In genomic region chr6:143060354-143060805, GRCh38 we compare ENCODE assay signal across 1 cellular context.
TF ChIP-seq lines count a peak whose summit lies in the region.

No MANE protein-coding gene starts in this region.

TF ChIP-seq in HCT116, 20 proteins besides CTCF, POLR2A, EP300 and RAD21 (continued from another document):
- TF ChIP-seq REST (IDR thresholded peaks at IDR 0.05; ENCODE audit: low read depth) (no peak), MAX (IDR thresholded peaks at IDR 0.05) (no peak), EGR1 (IDR thresholded peaks at IDR 0.05; ENCODE audit: low read depth) (no peak; the same call in 1 of the 2 replicates), FOSL1 (IDR thresholded peaks at IDR 0.05; ENCODE audit: low read depth) (no peak), ATF3 (IDR thresholded peaks at IDR 0.05) (no peak), CEBPB (IDR thresholded peaks at IDR 0.05; ENCODE audit: low read depth) (0 out of 2 replicates have a peak, but pooled peaks have one; percentile 31), EZH2phosphoT487 (IDR thresholded peaks at IDR 0.05; ENCODE audit: borderline replicate concordance) (no peak), ZFX (IDR thresholded peaks at IDR 0.05) (no peak), ZNF274 (IDR thresholded peaks at IDR 0.05; ENCODE audit: low read depth, low read length) (no peak)
